27 cellular contexts compared by ENCODE assay signal in the genomic region with DNA sequence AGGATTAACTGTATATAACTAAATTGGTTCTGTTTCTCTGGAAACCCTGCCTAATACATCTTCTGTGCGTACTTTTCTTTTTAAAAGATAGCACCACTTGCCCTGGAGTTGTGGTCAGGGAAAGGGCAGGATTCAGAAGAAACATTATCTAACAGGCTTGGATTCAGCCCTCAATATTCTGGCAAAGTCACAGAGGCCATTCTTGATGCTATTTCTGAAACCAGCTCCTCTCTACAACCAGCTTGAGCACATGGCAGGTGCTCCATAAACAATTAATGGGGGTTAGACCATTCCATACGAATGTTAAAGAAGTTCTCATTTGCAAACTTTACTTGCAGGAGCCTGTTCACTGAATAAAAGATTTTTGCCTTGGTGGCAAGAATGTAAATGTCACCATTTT.
"Had no signal": no experiment of that assay in that cellular context is flagged by ENCODE, and none has a peak within 500 bp of the region (broad histone marks: within the 10 kb centered on the region; RNA-seq: fewer than 3 reads in every experiment).

No MANE protein-coding gene starts in this region.

- ATAC-seq: left cardiac atrium; left lung; mucosa of descending colon; psoas muscle; sciatic nerve; stimulated activated effector memory CD8-positive, alpha-beta T cell treated with anti-CD3 and anti-CD28 coated beads, Interleukin-12 subunit alpha, Interleukin-12 subunit beta, amount 100 ng/mL, for 72 hours; upper lobe of right lung had no signal

- H3K4me3 ChIP-seq: left lung, lung, mucosa of descending colon, neural progenitor cell, psoas muscle, spleen, suprapubic skin, thoracic aorta, tibial artery, upper lobe of right lung had no signal

- H3K9me3 ChIP-seq: left lung, mucosa of descending colon, neutrophil, psoas muscle, spleen, suprapubic skin, thoracic aorta, tibial artery, upper lobe of right lung had no signal

- DNase-seq: head of caudate nucleus; hippocampal formation; kidney glomerular epithelial cell; left cardiac atrium; left lung; midbrain; mucosa of descending colon; naive B cell; natural killer cell; nephron progenitor cell; occipital lobe; psoas muscle; small intestine; spleen; stimulated activated CD4-positive, alpha-beta T cell treated with anti-CD3 and anti-CD28 coated beads, Interleukin-4, amount 100 ng/mL, for 24 hours; stimulated activated naive CD4-positive, alpha-beta T cell; tibial artery; trophoblast cell; upper lobe of right lung had no signal

- H3K27me3 ChIP-seq: left lung, neural progenitor cell, neutrophil, suprapubic skin, tibial artery, upper lobe of right lung had no signal

- H3K4me1 ChIP-seq: left lung, neural progenitor cell, parathyroid adenoma, psoas muscle, spleen, tibial artery, upper lobe of right lung had no signal

- H3K36me3 ChIP-seq: left lung, neural progenitor cell, neutrophil, spleen, suprapubic skin, thoracic aorta, tibial artery, upper lobe of right lung had no signal

- H3K27ac ChIP-seq: left lung, neural progenitor cell, neutrophil, parathyroid adenoma, psoas muscle, spleen, suprapubic skin, thoracic aorta, tibial artery, upper lobe of right lung had no signal
